In the genomic region with DNA sequence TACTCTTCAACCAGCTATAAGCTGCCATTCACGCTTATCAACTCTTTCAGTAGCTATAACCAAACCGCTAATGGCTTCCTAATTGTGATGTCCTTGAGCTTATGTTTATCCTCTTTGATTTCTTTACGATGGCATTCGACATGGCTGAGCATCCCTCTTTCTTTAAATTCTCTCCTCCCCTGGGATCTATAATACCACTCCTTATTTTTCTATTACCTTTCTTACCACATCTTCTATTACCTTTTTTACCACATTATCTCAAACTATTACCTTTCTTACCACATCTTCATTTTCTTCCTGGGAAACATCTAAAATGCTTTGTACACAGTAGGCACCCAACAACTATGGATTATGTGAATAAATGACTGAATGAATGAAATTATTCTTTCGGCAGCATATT, we compare ENCODE assay signal across 33 cellular contexts. TPM values are rescaled to one million over a fixed set of nuclear protein-coding genes. Genes with fewer than 3 reads are reported as not detected.
"Had no signal": no experiment of that assay in that cellular context is flagged by ENCODE, and none has a peak within 500 bp of the region (broad histone marks: within the 10 kb centered on the region; RNA-seq: fewer than 3 reads in every experiment).

No MANE protein-coding gene starts in this region.

- H3K4me1 ChIP-seq: adrenal gland, body of pancreas, breast epithelium had no signal

- H3K27me3 ChIP-seq: adrenal gland, body of pancreas, breast epithelium had no signal

- H3K36me3 Mint-ChIP-seq: activated CD4-positive, alpha-beta memory T cell treated with anti-CD3 and anti-CD28 coated beads for 36 hours; activated naive CD4-positive, alpha-beta T cell treated with anti-CD3 and anti-CD28 coated beads, Interleukin-2, amount 50 U/mL, for 72 hours had no signal

- H3K4me1 Mint-ChIP-seq: activated T-helper 17 cell treated with anti-CD3 and anti-CD28 coated beads, Interleukin-2, amount 50 U/mL, for 72 hours had no signal

- H3K9me3 Mint-ChIP-seq: activated B cell treated with CpG ODN at 0.5 μM for 24 hours; activated CD4-positive, alpha-beta memory T cell treated with anti-CD3 and anti-CD28 coated beads for 36 hours; activated CD4-positive, alpha-beta T cell treated with anti-CD3 and anti-CD28 coated beads, Interleukin-2, amount 10 ng/mL, durations not matched to agents 24 days and 14 days; activated CD8-positive, alpha-beta T cell treated with anti-CD3 and anti-CD28 coated beads for 36 hours; activated naive CD4-positive, alpha-beta T cell treated with anti-CD3 and anti-CD28 coated beads, Interleukin-2, amount 50 U/mL, for 72 hours; activated naive CD8-positive, alpha-beta T cell treated with anti-CD3 and anti-CD28 coated beads for 36 hours; activated T-cell treated with anti-CD3 and anti-CD28 coated beads, Interleukin-2, amount 50 U/mL, for 4 hours; activated T-cell treated with anti-CD3 and anti-CD28 coated beads, Interleukin-2, amount 50 U/mL, for 72 hours; activated T-helper 1 cell treated with anti-CD3 and anti-CD28 coated beads, Interleukin-12 subunit alpha, Interleukin-12 subunit beta, Interleukin-2, Interleukin-4 antibody, amounts not matched to agents 30 ng/mL and 10 ng/mL and 1 ng/mL, durations not matched to agents 14 hours and 24 hours and 36 hours; activated T-helper 17 cell treated with anti-CD3 and anti-CD28 coated beads, Interleukin-2, amount 50 U/mL, for 72 hours; T-helper 1 cell treated with Interleukin-12 subunit alpha and Interleukin-12 subunit beta and Interleukin-4 antibody, amounts not matched to agents 30 μg/mL and 1 μg/mL, for 36 hours; T-helper 2 cell treated with Interferon-gamma antibody and Interleukin-4, amounts not matched to agents 5 μg/mL and 100 μg/mL, for 36 hours had no signal

- DNase-seq: activated B cell treated with CpG ODN at 0.5 μM for 24 hours; activated CD4-positive, alpha-beta memory T cell treated with anti-CD3 and anti-CD28 coated beads for 36 hours; activated CD4-positive, alpha-beta T cell treated with anti-CD3 and anti-CD28 coated beads for 4 hours; activated CD4-positive, alpha-beta T cell treated with anti-CD3 and anti-CD28 coated beads, Interleukin-2, amount 10 ng/mL, durations not matched to agents 24 days and 14 days; activated CD4-positive, alpha-beta T cell treated with anti-CD3 and anti-CD28 coated beads, Interleukin-2, amount 50 U/mL, for 1 hour; activated CD4-positive, alpha-beta T cell treated with anti-CD3 and anti-CD28 coated beads, Interleukin-2, amount 50 U/mL, for 4 hours; activated CD4-positive, CD25-positive, alpha-beta regulatory T cell treated with anti-CD3 and anti-CD28 coated beads, Interleukin-2, amount 50 U/mL, for 72 hours; activated CD8-positive, alpha-beta memory T cell treated with anti-CD3 and anti-CD28 coated beads, Interleukin-2, amount 50 U/mL, for 4 hours; activated CD8-positive, alpha-beta T cell treated with anti-CD3 and anti-CD28 coated beads for 36 hours; activated effector memory CD4-positive, alpha-beta T cell treated with anti-CD3 and anti-CD28 coated beads, Interleukin-2, amount 50 U/mL, for 16 hours; activated gamma-delta T cell treated with Interleukin-2 at 50 U/mL for 16 hours; activated naive CD4-positive, alpha-beta T cell treated with Interleukin-2 at 50 U/mL for 16 hours; activated naive CD8-positive, alpha-beta T cell treated with anti-CD3 and anti-CD28 coated beads for 36 hours; activated T-cell treated with anti-CD3 and anti-CD28 coated beads for 4 hours; activated T-cell treated with anti-CD3 and anti-CD28 coated beads, Interleukin-2, amount 50 U/mL, for 1 hour; activated T-cell treated with anti-CD3 and anti-CD28 coated beads, Interleukin-2, amount 50 U/mL, for 4 hours; activated T-cell treated with anti-CD3 and anti-CD28 coated beads, Interleukin-2, amount 50 U/mL, for 72 hours; adrenal gland; amniotic stem cell; aorta; body of pancreas; brain microvascular endothelial cell; central memory CD4-positive, alpha-beta T cell; T-helper 1 cell; T-helper 2 cell; T-helper 9 cell had no signal

- H3K9me3 ChIP-seq: adrenal gland, body of pancreas, breast epithelium had no signal

- H3K4me3 ChIP-seq: adrenal gland, body of pancreas, breast epithelium had no signal

- H3K27ac ChIP-seq: adrenal gland, body of pancreas, brain microvascular endothelial cell, breast epithelium, VCaP had no signal

- H3K27me3 Mint-ChIP-seq: activated B cell treated with CpG ODN at 0.5 μM for 24 hours; activated CD4-positive, alpha-beta memory T cell treated with anti-CD3 and anti-CD28 coated beads for 36 hours; activated CD8-positive, alpha-beta T cell treated with anti-CD3 and anti-CD28 coated beads for 36 hours; activated naive CD8-positive, alpha-beta T cell treated with anti-CD3 and anti-CD28 coated beads for 36 hours; activated T-helper 17 cell treated with anti-CD3 and anti-CD28 coated beads, Interleukin-2, amount 50 U/mL, for 72 hours had no signal

- ATAC-seq: activated CD8-positive, alpha-beta T cell treated with anti-CD3 and anti-CD28 coated beads for 36 hours; activated naive CD4-positive, alpha-beta T cell treated with anti-CD3 and anti-CD28 coated beads, Interleukin-2, amount 50 U/mL, for 72 hours; activated T-cell treated with anti-CD3 and anti-CD28 coated beads, Interleukin-2, amount 50 U/mL, for 4 hours; activated T-cell treated with anti-CD3 and anti-CD28 coated beads, Interleukin-2, amount 50 U/mL, for 72 hours; activated T-helper 17 cell treated with anti-CD3 and anti-CD28 coated beads, Interleukin-2, amount 50 U/mL, for 72 hours; body of pancreas had no signal

- H3K36me3 ChIP-seq: adrenal gland, brain microvascular endothelial cell, breast epithelium had no signal

- H3K27ac Mint-ChIP-seq: activated B cell treated with CpG ODN at 0.5 μM for 24 hours; activated CD4-positive, alpha-beta memory T cell treated with anti-CD3 and anti-CD28 coated beads for 36 hours; activated CD4-positive, alpha-beta T cell treated with anti-CD3 and anti-CD28 coated beads, Interleukin-2, amount 10 ng/mL, durations not matched to agents 24 days and 14 days; activated CD8-positive, alpha-beta T cell treated with anti-CD3 and anti-CD28 coated beads for 36 hours; activated naive CD4-positive, alpha-beta T cell treated with anti-CD3 and anti-CD28 coated beads, Interleukin-2, amount 50 U/mL, for 72 hours; activated naive CD8-positive, alpha-beta T cell treated with anti-CD3 and anti-CD28 coated beads for 36 hours; activated T-cell treated with anti-CD3 and anti-CD28 coated beads, Interleukin-2, amount 50 U/mL, for 72 hours; activated T-helper 1 cell treated with anti-CD3 and anti-CD28 coated beads, Interleukin-12 subunit alpha, Interleukin-12 subunit beta, Interleukin-2, Interleukin-4 antibody, amounts not matched to agents 30 ng/mL and 10 ng/mL and 1 ng/mL, durations not matched to agents 14 hours and 24 hours and 36 hours; activated T-helper 17 cell treated with anti-CD3 and anti-CD28 coated beads, Interleukin-2, amount 50 U/mL, for 72 hours; T-helper 1 cell treated with Interleukin-12 subunit alpha and Interleukin-12 subunit beta and Interleukin-4 antibody, amounts not matched to agents 30 μg/mL and 1 μg/mL, for 36 hours; T-helper 2 cell treated with Interferon-gamma antibody and Interleukin-4, amounts not matched to agents 5 μg/mL and 100 μg/mL, for 36 hours had no signal

- H3K4me3 Mint-ChIP-seq: activated B cell treated with CpG ODN at 0.5 μM for 24 hours; activated CD4-positive, alpha-beta memory T cell treated with anti-CD3 and anti-CD28 coated beads for 36 hours; activated CD4-positive, alpha-beta T cell treated with anti-CD3 and anti-CD28 coated beads, Interleukin-2, amount 10 ng/mL, durations not matched to agents 24 days and 14 days; activated CD8-positive, alpha-beta T cell treated with anti-CD3 and anti-CD28 coated beads for 36 hours; activated naive CD8-positive, alpha-beta T cell treated with anti-CD3 and anti-CD28 coated beads for 36 hours; activated T-cell treated with anti-CD3 and anti-CD28 coated beads, Interleukin-2, amount 50 U/mL, for 4 hours; activated T-cell treated with anti-CD3 and anti-CD28 coated beads, Interleukin-2, amount 50 U/mL, for 72 hours; activated T-helper 1 cell treated with anti-CD3 and anti-CD28 coated beads, Interleukin-12 subunit alpha, Interleukin-12 subunit beta, Interleukin-2, Interleukin-4 antibody, amounts not matched to agents 30 ng/mL and 10 ng/mL and 1 ng/mL, durations not matched to agents 14 hours and 24 hours and 36 hours; activated T-helper 17 cell treated with anti-CD3 and anti-CD28 coated beads, Interleukin-2, amount 50 U/mL, for 72 hours; T-helper 1 cell treated with Interleukin-12 subunit alpha and Interleukin-12 subunit beta and Interleukin-4 antibody, amounts not matched to agents 30 μg/mL and 1 μg/mL, for 36 hours; T-helper 2 cell treated with Interferon-gamma antibody and Interleukin-4, amounts not matched to agents 5 μg/mL and 100 μg/mL, for 36 hours had no signal

RNA-seq across cellular contexts. Expression of a gene that starts 48.6 kb away (rescaled TPM):
- total RNA-seq: breast epithelium had no signal
